26 cellular contexts compared by ENCODE assay signal in the genomic region with DNA sequence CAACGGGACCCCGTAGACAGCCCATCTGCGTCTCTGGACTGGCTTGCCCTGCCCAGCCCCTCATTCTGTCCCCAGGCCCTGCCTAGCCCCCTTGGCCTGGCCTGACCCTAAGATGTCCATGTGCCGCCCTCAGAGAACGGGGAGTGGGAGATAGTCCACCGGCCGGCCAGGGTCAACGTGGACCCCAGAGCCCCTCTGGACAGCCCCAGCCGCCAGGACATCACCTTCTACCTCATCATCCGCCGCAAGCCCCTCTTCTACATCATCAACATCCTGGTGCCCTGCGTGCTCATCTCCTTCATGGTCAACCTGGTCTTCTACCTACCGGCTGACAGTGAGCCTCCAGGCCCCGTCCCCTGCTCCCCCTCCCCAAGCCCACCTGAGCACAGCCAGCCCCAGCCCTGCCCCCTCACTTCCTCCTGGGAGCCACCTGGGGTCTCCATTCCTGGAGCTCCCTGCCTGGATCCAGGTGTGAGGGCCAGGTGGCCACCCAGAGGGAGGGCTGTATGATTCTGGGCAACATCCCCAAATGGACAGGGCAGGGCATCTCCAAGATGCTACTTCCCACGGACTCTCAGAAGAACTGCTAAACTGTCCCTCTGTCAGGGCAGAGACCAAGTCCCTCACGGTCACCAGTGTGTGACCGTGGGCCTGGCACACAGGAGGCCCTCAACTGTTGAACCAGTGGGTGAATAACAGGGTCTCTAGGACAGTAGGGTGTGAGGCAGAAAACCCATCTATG. TPM values are rescaled to one million over a fixed set of nuclear protein-coding genes. Genes with fewer than 3 reads are reported as not detected.
"Had no signal": no experiment of that assay in that cellular context is flagged by ENCODE, and none has a peak within 500 bp of the region (broad histone marks: within the 10 kb centered on the region; RNA-seq: fewer than 3 reads in every experiment).

No MANE protein-coding gene starts in this region.

- H3K27ac ChIP-seq: esophagus squamous epithelium, skin epidermis, suprapubic skin, transverse colon, WERI-Rb-1 had no signal

- H3K36me3 ChIP-seq: esophagus squamous epithelium, suprapubic skin, transverse colon, WERI-Rb-1 had no signal

- H3K9me3 Mint-ChIP-seq: activated T-cell treated with anti-CD3 and anti-CD28 coated beads, Interleukin-2, amount 50 U/mL, for 72 hours; memory B cell; stimulated activated naive CD8-positive, alpha-beta T cell treated with anti-CD3 and anti-CD28 coated beads, Interleukin-15, amount 100 ng/mL, for 72 hours; T-helper 1 cell treated with Interleukin-12 subunit alpha and Interleukin-12 subunit beta and Interleukin-4 antibody, amounts not matched to agents 30 μg/mL and 1 μg/mL, for 36 hours had no signal

- H3K27ac Mint-ChIP-seq: activated T-cell treated with anti-CD3 and anti-CD28 coated beads, Interleukin-2, amount 50 U/mL, for 72 hours; memory B cell; T-helper 1 cell treated with Interleukin-12 subunit alpha and Interleukin-12 subunit beta and Interleukin-4 antibody, amounts not matched to agents 30 μg/mL and 1 μg/mL, for 36 hours had no signal

- H3K4me1 Mint-ChIP-seq: memory B cell had no signal

- H3K4me3 Mint-ChIP-seq: activated T-cell treated with anti-CD3 and anti-CD28 coated beads, Interleukin-2, amount 50 U/mL, for 72 hours; memory B cell; stimulated activated naive CD8-positive, alpha-beta T cell treated with anti-CD3 and anti-CD28 coated beads, Interleukin-15, amount 100 ng/mL, for 72 hours; T-helper 1 cell treated with Interleukin-12 subunit alpha and Interleukin-12 subunit beta and Interleukin-4 antibody, amounts not matched to agents 30 μg/mL and 1 μg/mL, for 36 hours had no signal

- H3K9me3 ChIP-seq: esophagus squamous epithelium, suprapubic skin, transverse colon had no signal

- H3K4me3 ChIP-seq: esophagus squamous epithelium, skin epidermis, suprapubic skin, transverse colon had no signal

- ATAC-seq: left lobe of liver had no signal

- DNase-seq: activated CD4-positive, alpha-beta T cell treated with anti-CD3 and anti-CD28 coated beads, Interleukin-2, amount 50 U/mL, for 4 hours; activated effector memory CD4-positive, alpha-beta T cell treated with anti-CD3 and anti-CD28 coated beads, Interleukin-2, amount 50 U/mL, for 16 hours; activated naive CD4-positive, alpha-beta T cell treated with anti-CD3 and anti-CD28 coated beads, Interleukin-2, amount 50 U/mL, for 16 hours; activated T-cell treated with anti-CD3 and anti-CD28 coated beads, Interleukin-2, amount 50 U/mL, for 72 hours; dermis blood vessel endothelial cell; effector memory CD4-positive, alpha-beta T cell; esophagus squamous epithelium; hypothalamus; islet precursor cell; naive thymus-derived CD4-positive, alpha-beta T cell; retina; stimulated activated CD4-positive, alpha-beta T cell treated with anti-CD3 and anti-CD28 coated beads, Interleukin-15, amount 100 ng/mL, for 24 hours; stimulated activated CD4-positive, alpha-beta T cell treated with anti-CD3 and anti-CD28 coated beads, Interleukin-4, amount 100 ng/mL, for 1 hour; stimulated activated naive CD8-positive, alpha-beta T cell treated with anti-CD3 and anti-CD28 coated beads, Interleukin-15, amount 100 ng/mL, for 72 hours; transverse colon; WERI-Rb-1 had no signal

- H3K36me3 Mint-ChIP-seq: memory B cell; naive thymus-derived CD4-positive, alpha-beta T cell had no signal

RNA-seq across cellular contexts. Expression of a gene that starts 4.0 kb away (rescaled TPM):
- total RNA-seq: activated CD8-positive, alpha-beta memory T cell treated with anti-CD3 and anti-CD28 coated beads for 36 hours; activated T-cell treated with anti-CD3 and anti-CD28 coated beads, Interleukin-2, amount 50 U/mL, for 72 hours; bronchial epithelial cell; dermis blood vessel endothelial cell; esophagus squamous epithelium; glomerular endothelial cell; left lobe of liver; mucosa of gallbladder; naive thymus-derived CD4-positive, alpha-beta T cell; suprapubic skin; transverse colon had no signal

RNA-seq across cellular contexts. Expression of a gene that starts 9.5 kb away (rescaled TPM):
- total RNA-seq: activated CD8-positive, alpha-beta memory T cell treated with anti-CD3 and anti-CD28 coated beads for 36 hours; activated T-cell treated with anti-CD3 and anti-CD28 coated beads, Interleukin-2, amount 50 U/mL, for 72 hours; bronchial epithelial cell; cerebellum; dermis blood vessel endothelial cell; esophagus squamous epithelium; glomerular endothelial cell; left lobe of liver; mucosa of gallbladder; naive thymus-derived CD4-positive, alpha-beta T cell; suprapubic skin; transverse colon had no signal

RNA-seq across cellular contexts. Expression of a gene that starts 9.8 kb away (rescaled TPM):
- total RNA-seq: activated CD8-positive, alpha-beta memory T cell treated with anti-CD3 and anti-CD28 coated beads for 36 hours; bronchial epithelial cell; dermis blood vessel endothelial cell; esophagus squamous epithelium; glomerular endothelial cell; left lobe of liver; mucosa of gallbladder; naive thymus-derived CD4-positive, alpha-beta T cell; suprapubic skin; transverse colon had no signal
- polyA plus RNA-seq: naive thymus-derived CD4-positive, alpha-beta T cell had no signal
